In genomic region chr22:17949926-17950473, GRCh38 we compare ENCODE assay signal across 15 cellular contexts.
A peak's percentile ranks its signal among the peaks of the same experiment; 100 is the strongest.
DNase-seq lines count a peak whose midpoint lies in the region; ATAC-seq, FAIRE-seq and TF ChIP-seq lines count a peak whose summit lies in the region.
"Had no signal": no experiment of that assay in that cellular context is flagged by ENCODE, and none has a peak within 500 bp of the region (broad histone marks: within the 10 kb centered on the region; RNA-seq: fewer than 3 reads in every experiment).

No MANE protein-coding gene starts in this region.

- 0 out of 22 replicates have a peak overlapping the region, but pooled peaks of 2 of the 11 experiments have one; percentile 4 to 14 for H3K9ac ChIP-seq in BLaER1 treated with 17β-estradiol and CSF1 and Interleukin-3, amounts not matched to agents 10 nM and 100 nM
- no peak overlapping the region for H3K9ac ChIP-seq in K562 (ENCODE audit: insufficient read depth in 1 of 2, low read depth in 2 of 2, low read length in 2 of 2)

- peak overlapping the region in 5 of 6 donors; percentile 54 to 92 (median 80) for H3K27ac Mint-ChIP-seq in naive B cell
- H3K27ac Mint-ChIP-seq in activated CD4-positive, alpha-beta memory T cell treated with anti-CD3 and anti-CD28 coated beads, Interleukin-2, amount 10 ng/mL, durations not matched to agents 7 days and 5 days = no peak overlapping the region
- H3K27ac Mint-ChIP-seq in progenitor cell of endocrine pancreas = no peak overlapping the region

- H3K4me3 ChIP-seq in BLaER1 treated with 17β-estradiol and CSF1 and Interleukin-3, amounts not matched to agents 10 nM and 100 nM = no peak overlapping the region
- H3K4me3 ChIP-seq in K562 = no peak overlapping the region
- H3K4me3 ChIP-seq: cardiac muscle cell, skin epidermis, tibial artery had no signal

- H3K27me3 Mint-ChIP-seq in naive B cell = no peaks in the 10 kb centered on the region
- no peaks in the 10 kb centered on the region for H3K27me3 Mint-ChIP-seq in activated CD4-positive, alpha-beta memory T cell treated with anti-CD3 and anti-CD28 coated beads, Interleukin-2, amount 10 ng/mL, durations not matched to agents 7 days and 5 days
- no peaks in the 10 kb centered on the region for H3K27me3 Mint-ChIP-seq in progenitor cell of endocrine pancreas

- intact Hi-C loops in K562 (cut with micrococcal nuclease) = no loop called here

- DNase-seq in HEK293T (ENCODE audit: extremely low spot score) = no peak
- DNase-seq in K562 (ENCODE audit: extremely low read depth in 1 of 4, low spot score in 3 of 4) = no peak
- DNase-seq in naive B cell = no peak
- DNase-seq in GM19240 (ENCODE audit: insufficient read length, low spot score) = no peak
- DNase-seq in SW480 (ENCODE audit: low spot score) = no peak
- no peak for DNase-seq in activated CD4-positive, alpha-beta memory T cell treated with anti-CD3 and anti-CD28 coated beads, Interleukin-2, amount 10 ng/mL, durations not matched to agents 7 days and 5 days
- DNase-seq in progenitor cell of endocrine pancreas (ENCODE audit: low spot score, unreplicated experiment) = no peak
- DNase-seq: activated CD8-positive, alpha-beta memory T cell treated with anti-CD3 and anti-CD28 coated beads for 24 hours; hippocampal formation had no signal

- FAIRE-seq in K562 (lab: Jason Lieb, UNC) = no peak
- FAIRE-seq: D721Med, keratinocyte had no signal

- H3K36me3 Mint-ChIP-seq in naive B cell (peaks cover 0 to 5% of the 10 kb centered on the region in 2 donors), progenitor cell of endocrine pancreas (ENCODE audit: insufficient read depth) (no peaks in the 10 kb centered on the region)
- H3K36me3 Mint-ChIP-seq in activated CD4-positive, alpha-beta memory T cell treated with anti-CD3 and anti-CD28 coated beads, Interleukin-2, amount 10 ng/mL, durations not matched to agents 7 days and 5 days (ENCODE audit: low read depth) = no peaks in the 10 kb centered on the region

- H3K4me3 Mint-ChIP-seq in naive B cell (peak overlapping the region in 4 of 8 donors; percentile 7 to 48 (median 16)), progenitor cell of endocrine pancreas (ENCODE audit: low read depth) (no peak overlapping the region)
- no peak overlapping the region for H3K4me3 Mint-ChIP-seq in activated CD4-positive, alpha-beta memory T cell treated with anti-CD3 and anti-CD28 coated beads, Interleukin-2, amount 10 ng/mL, durations not matched to agents 7 days and 5 days

- 0 out of 22 replicates have a peak overlapping the region, but pooled peaks of 1 of the 11 experiments have one; percentile 8 for H3K27ac ChIP-seq in BLaER1 treated with 17β-estradiol and CSF1 and Interleukin-3, amounts not matched to agents 10 nM and 100 nM
- H3K27ac ChIP-seq in K562 (ENCODE audit: extremely low read depth, low read depth, low read length) = no peak overlapping the region

- H3K4me1 ChIP-seq in BLaER1 treated with 17β-estradiol and CSF1 and Interleukin-3, amounts not matched to agents 10 nM and 100 nM = peaks cover 40 to 66% (median 62%) of the 10 kb centered on the region in 10 experiments
- peaks cover 0 to 7% of the 10 kb centered on the region in 2 experiments; a peak in 4 of 5 replicates for H3K4me1 ChIP-seq in K562 (replicated peaks in 1 of 2; ENCODE audit: control insufficient read depth in 2 of 2, insufficient read depth in 2 of 2, low read length in 2 of 2)

- no peak for TF ChIP-seq EP300 in K562 (IDR thresholded peaks at IDR 0.05; ENCODE audit: low read length)

- CTCF ChIA-PET in HEK293T (lab: Yijun Ruan, JAX) = no interaction called here
- CTCF ChIA-PET in K562 (lab: Yijun Ruan, JAX; ENCODE audit: low intra/inter-chr PET ratio) = no interaction called here
- CTCF ChIA-PET in activated CD4-positive, alpha-beta memory T cell treated with anti-CD3 and anti-CD28 coated beads, Interleukin-2, amount 10 ng/mL, durations not matched to agents 7 days and 5 days (lab: Charles Lee) = no interaction called here

- in situ Hi-C loops in K562 (cut with MboI) = no loop called here

- 0 out of 22 replicates have a peak, but pooled peaks cover 0 to 11% (median 0%) of the 10 kb centered on the region in 11 experiments for H3K36me3 ChIP-seq in BLaER1 treated with 17β-estradiol and CSF1 and Interleukin-3, amounts not matched to agents 10 nM and 100 nM
- H3K36me3 ChIP-seq in K562 (ENCODE audit: control insufficient read depth, insufficient read depth, low read length) = no peaks in the 10 kb centered on the region
- H3K36me3 ChIP-seq: cardiac muscle cell, tibial artery had no signal

- H3K4me1 Mint-ChIP-seq in naive B cell = peaks cover 75 to 92% (median 80%) of the 10 kb centered on the region in 3 donors
- H3K4me1 Mint-ChIP-seq in activated CD4-positive, alpha-beta memory T cell treated with anti-CD3 and anti-CD28 coated beads, Interleukin-2, amount 10 ng/mL, durations not matched to agents 7 days and 5 days = no peaks in the 10 kb centered on the region
- H3K4me1 Mint-ChIP-seq in progenitor cell of endocrine pancreas (ENCODE audit: low read depth) = peaks cover 22% of the 10 kb centered on the region

- H3K9me1 ChIP-seq in K562 (ENCODE audit: control insufficient read depth, insufficient read depth, low read length) = no peaks in the 10 kb centered on the region

- H3K9me3 Mint-ChIP-seq in naive B cell (no peaks in the 10 kb centered on the region), progenitor cell of endocrine pancreas (ENCODE audit: low read depth) (no peaks in the 10 kb centered on the region)
- H3K9me3 Mint-ChIP-seq in activated CD4-positive, alpha-beta memory T cell treated with anti-CD3 and anti-CD28 coated beads, Interleukin-2, amount 10 ng/mL, durations not matched to agents 7 days and 5 days = no peaks in the 10 kb centered on the region

- peaks cover 0 to 98% (median 81%) of the 10 kb centered on the region in 11 experiments; a peak in 21 of 22 replicates for H4K20me1 ChIP-seq in BLaER1 treated with 17β-estradiol and CSF1 and Interleukin-3, amounts not matched to agents 10 nM and 100 nM
- H4K20me1 ChIP-seq in K562 (replicated peaks; ENCODE audit: control insufficient read depth, insufficient read depth, low read length) = peaks cover 58% of the 10 kb centered on the region

- TF ChIP-seq CTCF in K562 (IDR thresholded peaks at IDR 0.05 in 2 of 3, conservative IDR thresholded peaks at IDR 0.05 in 1 of 3; ENCODE audit: insufficient read depth in 2 of 3, low read depth in 1 of 3, low read length in 3 of 3) (no peak), progenitor cell of endocrine pancreas (IDR thresholded peaks at IDR 0.05; ENCODE audit: unreplicated experiment) (no peak)

- WGBS in K562 (ENCODE audit: insufficient coverage, low coverage, missing lambda C conversion rate) = 68% methylated on average over 5 of the region's 8 CpGs

- H3K27me3 ChIP-seq in BLaER1 treated with 17β-estradiol and CSF1 and Interleukin-3, amounts not matched to agents 10 nM and 100 nM = no peaks in the 10 kb centered on the region
- H3K27me3 ChIP-seq in K562 (ENCODE audit: control insufficient read depth in 2 of 2, insufficient read depth in 2 of 2, low read length in 2 of 2) = no peaks in the 10 kb centered on the region
- H3K27me3 ChIP-seq: cardiac muscle cell, tibial artery had no signal

- H2AFZ ChIP-seq in K562 (ENCODE audit: low read depth, low read length) = no peak overlapping the region

- no TSS peak for BruUV-seq in K562 (replicated peaks; lab: Mats Ljungman, UMichigan)

- no peak for ATAC-seq in K562
- ATAC-seq in naive B cell (ENCODE audit: low read depth in 2 of 2) = no peak

- H3K79me2 ChIP-seq in K562 (ENCODE audit: control insufficient read depth, insufficient read depth, low read length) = peaks cover 37% of the 10 kb centered on the region; the same call in 2 of the 3 replicates

- POLR2A ChIA-PET in HEK293T (lab: Yijun Ruan, JAX) (no interaction called here), K562 (lab: Yijun Ruan, JAX) (interaction anchor here (0.6 to 1.5 kb wide), 4 partner anchors 10 to 29 kb away, joined by 3 to 4 read pairs (median 3); no protein-coding TSS in a partner anchor)
- POLR2A ChIA-PET in activated CD4-positive, alpha-beta memory T cell treated with anti-CD3 and anti-CD28 coated beads, Interleukin-2, amount 10 ng/mL, durations not matched to agents 7 days and 5 days (lab: Charles Lee) = interaction anchor here (0.8 kb wide), 1 partner anchor 13 kb away, joined by 3 read pairs; no protein-coding TSS in a partner anchor

- H3K9me3 ChIP-seq in BLaER1 treated with 17β-estradiol and CSF1 and Interleukin-3, amounts not matched to agents 10 nM and 100 nM (replicated peaks in 1 of 11) = no peaks in the 10 kb centered on the region; a peak in 1 of 22 replicates
- no peaks in the 10 kb centered on the region for H3K9me3 ChIP-seq in K562 (replicated peaks; ENCODE audit: control insufficient read depth, insufficient read depth, low read depth, low read length)
- H3K9me3 ChIP-seq: tibial artery had no signal

- TF ChIP-seq RAD21 in K562 (CRISPR knock-in tag; conservative IDR thresholded peaks at IDR 0.05 in 1 of 2, IDR thresholded peaks at IDR 0.05 in 1 of 2) = no peak

- H3K4me2 ChIP-seq in BLaER1 treated with 17β-estradiol and CSF1 and Interleukin-3, amounts not matched to agents 10 nM and 100 nM = peak overlapping the region in 9 of 11 experiments; percentile 31 to 97 (median 56); a peak in 16 of 22 replicates
- H3K4me2 ChIP-seq in K562 (ENCODE audit: insufficient read depth, low read length) = no peak overlapping the region

- TF ChIP-seq POLR2A in K562 (conservative IDR thresholded peaks at IDR 0.05) = no peak

TF ChIP-seq in HEK293T, 16 proteins besides CTCF, POLR2A, EP300 and RAD21:
- 0 out of 2 replicates have a peak, but pooled peaks have one; percentile 20 for TF ChIP-seq ZNF384 (IDR thresholded peaks at IDR 0.05)
- TF ChIP-seq TARDBP (IDR thresholded peaks at IDR 0.05) = no peak

TF ChIP-seq in K562, 482 proteins besides CTCF, POLR2A, EP300 and RAD21:
- TF ChIP-seq ZBTB33 (CRISPR knock-in tag; IDR thresholded peaks at IDR 0.05) (peak; percentile 73), TAF9B (IDR thresholded peaks at IDR 0.05; ENCODE audit: partially characterized antibody) (no peak)

Comparison
In these comparisons a context has a peak if more than half of its experiments do, and no peak if none do; other contexts are left out.
1. H3K27ac Mint-ChIP-seq: peak in naive B cell (5 of 6); none in activated CD4-positive, alpha-beta memory T cell treated with anti-CD3 and anti-CD28 coated beads, Interleukin-2, amount 10 ng/mL, durations not matched to agents 7 days and 5 days (single experiment) and progenitor cell of endocrine pancreas (single experiment).